In the genomic region with DNA sequence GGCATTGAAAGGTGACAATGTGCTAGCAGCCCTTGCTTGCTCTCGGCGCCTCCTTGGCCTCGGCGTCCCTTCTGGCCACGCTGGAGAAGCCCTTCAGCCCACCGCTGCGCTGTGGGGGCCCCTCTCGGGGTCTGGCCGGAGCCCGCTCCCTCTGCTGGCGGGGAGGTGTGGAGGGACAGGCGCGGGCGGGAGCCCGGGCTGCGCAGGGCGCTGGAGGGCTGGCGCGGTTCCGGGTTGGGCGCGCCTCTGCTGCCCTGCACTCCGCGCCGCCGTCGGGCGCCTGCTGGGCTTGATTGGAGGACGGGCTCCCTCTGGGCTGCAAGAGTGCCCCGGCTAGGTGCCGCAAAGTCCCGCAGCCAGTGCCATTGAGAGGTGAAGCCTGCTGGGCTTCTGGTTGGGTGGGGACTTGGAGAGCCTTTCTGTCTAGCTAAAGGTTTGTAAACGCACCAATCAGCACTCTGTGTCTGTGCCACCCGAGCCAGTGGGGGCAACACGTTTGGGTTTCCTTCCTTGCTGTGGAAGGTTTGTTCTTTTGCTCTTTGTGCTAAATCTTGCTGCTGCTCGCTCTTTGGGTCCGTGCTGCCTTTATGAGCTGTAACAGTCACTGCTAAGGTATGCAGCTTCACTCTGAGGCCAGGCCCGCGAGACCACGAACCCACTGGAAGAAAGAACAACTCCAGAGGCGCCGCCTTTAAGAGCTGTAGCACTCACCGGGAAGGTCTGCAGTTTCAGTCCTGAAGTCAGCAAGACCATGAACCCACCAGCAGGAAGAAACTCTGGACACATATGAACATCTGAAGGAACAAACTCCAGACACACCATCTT, we compare ENCODE assay signal across 1 cellular context.
TF ChIP-seq lines count a peak whose summit lies in the region.

No MANE protein-coding gene starts in this region.

TF ChIP-seq in HepG2, 621 proteins besides CTCF, POLR2A, EP300 and RAD21 (continued from another document and continues in another):
- TF ChIP-seq, protein P1, sequence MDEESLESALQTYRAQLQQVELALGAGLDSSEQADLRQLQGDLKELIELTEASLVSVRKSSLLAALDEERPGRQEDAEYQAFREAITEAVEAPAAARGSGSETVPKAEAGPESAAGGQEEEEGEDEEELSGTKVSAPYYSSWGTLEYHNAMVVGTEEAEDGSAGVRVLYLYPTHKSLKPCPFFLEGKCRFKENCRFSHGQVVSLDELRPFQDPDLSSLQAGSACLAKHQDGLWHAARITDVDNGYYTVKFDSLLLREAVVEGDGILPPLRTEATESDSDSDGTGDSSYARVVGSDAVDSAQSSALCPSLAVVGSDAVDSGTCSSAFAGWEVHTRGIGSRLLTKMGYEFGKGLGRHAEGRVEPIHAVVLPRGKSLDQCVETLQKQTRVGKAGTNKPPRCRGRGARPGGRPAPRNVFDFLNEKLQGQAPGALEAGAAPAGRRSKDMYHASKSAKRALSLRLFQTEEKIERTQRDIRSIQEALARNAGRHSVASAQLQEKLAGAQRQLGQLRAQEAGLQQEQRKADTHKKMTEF (CRISPR knock-in tag; IDR thresholded peaks at IDR 0.05): no peak; the same call in 1 of the 2 replicates
- no peak for TF ChIP-seq KAT8 (CRISPR knock-in tag; IDR thresholded peaks at IDR 0.05)
- TF ChIP-seq HMGA1 (CRISPR knock-in tag; conservative IDR thresholded peaks at IDR 0.05): no peak
- TF ChIP-seq SIX4 (CRISPR knock-in tag; IDR thresholded peaks at IDR 0.05): no peak
- no peak for TF ChIP-seq RELA (CRISPR knock-in tag; IDR thresholded peaks at IDR 0.05)
- no peak for TF ChIP-seq ZNF674 (CRISPR knock-in tag; IDR thresholded peaks at IDR 0.05; ENCODE audit: low read depth)
- TF ChIP-seq SAP130 (CRISPR knock-in tag; IDR thresholded peaks at IDR 0.05; ENCODE audit: low read depth): 0 out of 2 replicates have a peak, but pooled peaks have one; percentile 11
- TF ChIP-seq, protein P2, sequence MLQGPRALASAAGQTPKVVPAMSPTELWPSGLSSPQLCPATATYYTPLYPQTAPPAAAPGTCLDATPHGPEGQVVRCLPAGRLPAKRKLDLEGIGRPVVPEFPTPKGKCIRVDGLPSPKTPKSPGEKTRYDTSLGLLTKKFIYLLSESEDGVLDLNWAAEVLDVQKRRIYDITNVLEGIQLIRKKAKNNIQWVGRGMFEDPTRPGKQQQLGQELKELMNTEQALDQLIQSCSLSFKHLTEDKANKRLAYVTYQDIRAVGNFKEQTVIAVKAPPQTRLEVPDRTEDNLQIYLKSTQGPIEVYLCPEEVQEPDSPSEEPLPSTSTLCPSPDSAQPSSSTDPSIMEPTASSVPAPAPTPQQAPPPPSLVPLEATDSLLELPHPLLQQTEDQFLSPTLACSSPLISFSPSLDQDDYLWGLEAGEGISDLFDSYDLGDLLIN (CRISPR knock-in tag; IDR thresholded peaks at IDR 0.05; ENCODE audit: borderline replicate concordance): no peak
- TF ChIP-seq POGZ (CRISPR knock-in tag; IDR thresholded peaks at IDR 0.05): no peak
- TF ChIP-seq ZNF883 (CRISPR knock-in tag; IDR thresholded peaks at IDR 0.05; ENCODE audit: not compliant biosample characterization): no peak
- TF ChIP-seq ZNF709 (CRISPR knock-in tag; IDR thresholded peaks at IDR 0.05): no peak
- TF ChIP-seq GTF3A (CRISPR knock-in tag; conservative IDR thresholded peaks at IDR 0.05): no peak
- no peak for TF ChIP-seq HBP1 (CRISPR knock-in tag; IDR thresholded peaks at IDR 0.05; ENCODE audit: low read depth)
- TF ChIP-seq SKI (IDR thresholded peaks at IDR 0.05; ENCODE audit: partially characterized antibody): no peak
- no peak for TF ChIP-seq PHF8 (CRISPR knock-in tag; IDR thresholded peaks at IDR 0.05)
- TF ChIP-seq, protein P3, sequence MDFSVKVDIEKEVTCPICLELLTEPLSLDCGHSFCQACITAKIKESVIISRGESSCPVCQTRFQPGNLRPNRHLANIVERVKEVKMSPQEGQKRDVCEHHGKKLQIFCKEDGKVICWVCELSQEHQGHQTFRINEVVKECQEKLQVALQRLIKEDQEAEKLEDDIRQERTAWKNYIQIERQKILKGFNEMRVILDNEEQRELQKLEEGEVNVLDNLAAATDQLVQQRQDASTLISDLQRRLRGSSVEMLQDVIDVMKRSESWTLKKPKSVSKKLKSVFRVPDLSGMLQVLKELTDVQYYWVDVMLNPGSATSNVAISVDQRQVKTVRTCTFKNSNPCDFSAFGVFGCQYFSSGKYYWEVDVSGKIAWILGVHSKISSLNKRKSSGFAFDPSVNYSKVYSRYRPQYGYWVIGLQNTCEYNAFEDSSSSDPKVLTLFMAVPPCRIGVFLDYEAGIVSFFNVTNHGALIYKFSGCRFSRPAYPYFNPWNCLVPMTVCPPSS (IDR thresholded peaks at IDR 0.05): no peak
- no peak for TF ChIP-seq SMAD9 (CRISPR knock-in tag; IDR thresholded peaks at IDR 0.05)
- TF ChIP-seq ZNF879 (CRISPR knock-in tag; IDR thresholded peaks at IDR 0.05): no peak
- TF ChIP-seq ZNF431 (CRISPR knock-in tag; IDR thresholded peaks at IDR 0.05; ENCODE audit: borderline replicate concordance, low read depth): no peak
- TF ChIP-seq SNAPC2 (CRISPR knock-in tag; IDR thresholded peaks at IDR 0.05): no peak
- TF ChIP-seq NFRKB (IDR thresholded peaks at IDR 0.05): no peak
- TF ChIP-seq RBAK (CRISPR knock-in tag; IDR thresholded peaks at IDR 0.05): no peak
- 0 out of 2 replicates have a peak, but pooled peaks have one; percentile 32 for TF ChIP-seq ZNF33B (CRISPR knock-in tag; IDR thresholded peaks at IDR 0.05)
- TF ChIP-seq EZH2 (conservative IDR thresholded peaks at IDR 0.05; ENCODE audit: low read depth, low read length): no peak
- no peak for TF ChIP-seq KMT2B (CRISPR knock-in tag; IDR thresholded peaks at IDR 0.05)
- TF ChIP-seq ZNF678 (CRISPR knock-in tag; IDR thresholded peaks at IDR 0.05): no peak
- 0 out of 2 replicates have a peak, but pooled peaks have one; percentile 24 for TF ChIP-seq MAZ (IDR thresholded peaks at IDR 0.05; ENCODE audit: borderline replicate concordance, low read depth, low read length)
- no peak; the same call in 1 of the 2 replicates for TF ChIP-seq MAZ (CRISPR knock-in tag; IDR thresholded peaks at IDR 0.05; ENCODE audit: low read depth)
- no peak for TF ChIP-seq ARID2 (CRISPR knock-in tag; IDR thresholded peaks at IDR 0.05; ENCODE audit: borderline replicate concordance)
- no peak for TF ChIP-seq KLF9 (CRISPR knock-in tag; IDR thresholded peaks at IDR 0.05; ENCODE audit: low read depth)
- no peak for TF ChIP-seq ZNF329 (CRISPR knock-in tag; IDR thresholded peaks at IDR 0.05; ENCODE audit: low read depth)
- no peak for TF ChIP-seq IRX3 (CRISPR knock-in tag; IDR thresholded peaks at IDR 0.05; ENCODE audit: borderline replicate concordance, low read depth)
- TF ChIP-seq SP140L (CRISPR knock-in tag; IDR thresholded peaks at IDR 0.05; ENCODE audit: borderline replicate concordance): no peak
- no peak for TF ChIP-seq ZHX2 (IDR thresholded peaks at IDR 0.05; ENCODE audit: low read depth)
- no peak for TF ChIP-seq ZHX2 (CRISPR knock-in tag; IDR thresholded peaks at IDR 0.05; ENCODE audit: borderline replicate concordance)
- TF ChIP-seq ELF3 (CRISPR knock-in tag; IDR thresholded peaks at IDR 0.05): 0 out of 2 replicates have a peak, but pooled peaks have one; percentile 17
- no peak for TF ChIP-seq ZNF597 (CRISPR knock-in tag; IDR thresholded peaks at IDR 0.05)
- no peak for TF ChIP-seq ZNF670 (CRISPR knock-in tag; IDR thresholded peaks at IDR 0.05; ENCODE audit: borderline replicate concordance)
- TF ChIP-seq ATRX (CRISPR knock-in tag; IDR thresholded peaks at IDR 0.05; ENCODE audit: borderline replicate concordance): no peak
- TF ChIP-seq PAF1 (CRISPR knock-in tag; IDR thresholded peaks at IDR 0.05): no peak
- TF ChIP-seq SYNCRIP (IDR thresholded peaks at IDR 0.05; ENCODE audit: insufficient read depth, low read depth, low read length): no peak
- TF ChIP-seq ZSCAN5A (CRISPR knock-in tag; IDR thresholded peaks at IDR 0.05; ENCODE audit: borderline replicate concordance): no peak
- TF ChIP-seq ZNF510 (CRISPR knock-in tag; IDR thresholded peaks at IDR 0.05; ENCODE audit: low read depth): no peak
- no peak for TF ChIP-seq NR1H2 (CRISPR knock-in tag; IDR thresholded peaks at IDR 0.05; ENCODE audit: borderline replicate concordance, low read depth)
- TF ChIP-seq SP1 (IDR thresholded peaks at IDR 0.05): no peak
- TF ChIP-seq SP1 (CRISPR knock-in tag; IDR thresholded peaks at IDR 0.05): no peak
- peak; percentile 53 for TF ChIP-seq XRCC5 (optimal IDR thresholded peaks at IDR 0.05; ENCODE audit: low read length)
- TF ChIP-seq FOXK2 (IDR thresholded peaks at IDR 0.05): no peak
- TF ChIP-seq MTF1 (CRISPR knock-in tag; IDR thresholded peaks at IDR 0.05): no peak
- no peak for TF ChIP-seq SMAD3 (CRISPR knock-in tag; IDR thresholded peaks at IDR 0.05)
- no peak for TF ChIP-seq ZNF576 (CRISPR knock-in tag; IDR thresholded peaks at IDR 0.05)
- TF ChIP-seq GATA4 (IDR thresholded peaks at IDR 0.05; ENCODE audit: borderline replicate concordance, low read depth): no peak
- TF ChIP-seq, protein P4, sequence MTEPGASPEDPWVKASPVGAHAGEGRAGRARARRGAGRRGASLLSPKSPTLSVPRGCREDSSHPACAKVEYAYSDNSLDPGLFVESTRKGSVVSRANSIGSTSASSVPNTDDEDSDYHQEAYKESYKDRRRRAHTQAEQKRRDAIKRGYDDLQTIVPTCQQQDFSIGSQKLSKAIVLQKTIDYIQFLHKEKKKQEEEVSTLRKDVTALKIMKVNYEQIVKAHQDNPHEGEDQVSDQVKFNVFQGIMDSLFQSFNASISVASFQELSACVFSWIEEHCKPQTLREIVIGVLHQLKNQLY (CRISPR knock-in tag; IDR thresholded peaks at IDR 0.05): no peak
